ENCODE assay signal across 24 cellular contexts in the genomic region with DNA sequence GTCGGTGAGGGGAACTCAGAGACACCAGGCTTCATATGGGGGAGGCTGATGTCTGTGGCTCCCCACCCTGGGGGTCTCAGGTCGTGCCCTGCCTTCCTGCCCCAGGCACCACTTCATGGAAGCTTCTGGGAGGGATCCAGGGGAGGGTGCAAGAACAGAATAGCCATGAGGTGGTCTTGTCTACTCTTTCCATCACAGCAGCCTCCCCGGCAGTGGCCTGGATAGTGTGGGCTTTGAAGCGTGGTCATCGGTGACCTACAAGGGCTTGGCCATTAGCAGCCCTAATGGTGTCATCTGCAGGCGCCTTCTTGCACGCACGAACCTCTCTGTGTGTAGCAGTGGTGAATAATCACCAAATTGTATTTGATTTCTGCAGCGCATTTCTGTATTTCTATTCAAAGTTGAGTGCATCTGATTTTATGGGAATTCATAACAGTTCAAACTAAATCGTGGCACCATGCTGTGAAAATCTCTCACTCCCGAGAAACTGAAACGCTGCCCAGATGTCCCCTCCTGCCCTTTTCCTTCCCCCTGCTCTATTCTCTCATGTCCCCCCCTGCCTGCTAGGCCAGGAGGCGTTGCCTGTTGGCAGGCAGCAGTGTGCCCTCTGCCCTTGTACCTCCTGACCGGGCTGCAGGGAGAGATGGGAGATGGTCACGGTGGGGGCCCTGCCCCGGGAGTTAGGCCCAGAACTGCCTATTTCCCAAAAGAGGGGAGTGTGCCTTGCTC. TPM values are rescaled to one million over a fixed set of nuclear protein-coding genes. Genes with fewer than 3 reads are reported as not detected.
DNase-seq lines count a peak whose midpoint lies in the region; ATAC-seq and TF ChIP-seq lines count a peak whose summit lies in the region.
"Had no signal": no experiment of that assay in that cellular context is flagged by ENCODE, and none has a peak within 500 bp of the region (broad histone marks: within the 10 kb centered on the region; RNA-seq: fewer than 3 reads in every experiment).

No MANE protein-coding gene starts in this region.

- no peak for TF ChIP-seq EP300 in neural cell (conservative IDR thresholded peaks at IDR 0.05; ENCODE audit: poor library complexity, severe bottlenecking)

- H3K36me3 ChIP-seq in neural cell (ENCODE audit: insufficient read depth, low read length): no peaks in the 10 kb centered on the region
- H3K36me3 ChIP-seq in testis (ENCODE audit: low read depth, missing control alignments): no peaks in the 10 kb centered on the region
- H3K36me3 ChIP-seq: BLaER1, esophagus muscularis mucosa, HAP-1, left ventricle myocardium inferior had no signal

- H2AFZ ChIP-seq in neural cell (ENCODE audit: low read depth, low read length): no peak overlapping the region

- H3K27ac ChIP-seq in neural cell (ENCODE audit: low read length) (peak overlapping the region; percentile 30), testis (no peak overlapping the region)
- H3K27ac ChIP-seq: BLaER1, esophagus muscularis mucosa, left ventricle myocardium inferior had no signal

- no peak overlapping the region for H3K9ac ChIP-seq in neural cell (ENCODE audit: low read length)
- H3K9ac ChIP-seq: BLaER1 had no signal

- H3K4me3 ChIP-seq in neural cell (ENCODE audit: low read length): no peak overlapping the region
- H3K4me3 ChIP-seq in testis: no peak overlapping the region
- H3K4me3 ChIP-seq: BLaER1, esophagus muscularis mucosa, HAP-1, left ventricle myocardium inferior had no signal

- DNase-seq in NCI-H748 (lab: John Stamatoyannopoulos, UW; ENCODE audit: unreplicated experiment) (peak; percentile 7), NCI-H748 treated with DMSO at 0.1 percent for 48 hours (lab: John Stamatoyannopoulos, UW) (no peak), brain pericyte (ENCODE audit: low read depth, low spot score) (peak; percentile 29), testis (peak; percentile 18)
- DNase-seq: activated CD4-positive, alpha-beta T cell treated with anti-CD3 and anti-CD28 coated beads, Interleukin-2, amount 10 ng/mL, durations not matched to agents 24 days and 14 days; activated gamma-delta T cell; amniotic stem cell; effector CD4-positive, alpha-beta T cell; GF-D8; IMR-90; left ventricle myocardium inferior; NCI-H187 treated with DMSO at 0.1 percent for 48 hours; NCI-H446; stimulated activated CD4-positive, alpha-beta T cell treated with anti-CD3 and anti-CD28 coated beads, Interleukin-2, amount 100 ng/mL, for 24 hours; stimulated activated naive CD8-positive, alpha-beta T cell treated with anti-CD3 and anti-CD28 coated beads, Interleukin-15, amount 100 ng/mL, for 72 hours; T-helper 1 cell had no signal

- H4K20me1 ChIP-seq in neural cell (ENCODE audit: insufficient read depth): no peaks in the 10 kb centered on the region
- H4K20me1 ChIP-seq: BLaER1 had no signal

- TF ChIP-seq CTCF in neural cell (IDR thresholded peaks at IDR 0.05; ENCODE audit: poor library complexity, severe bottlenecking): no peak
- no peak for TF ChIP-seq CTCF in testis (IDR thresholded peaks at IDR 0.05)

- ATAC-seq in GM19467 (IDR thresholded peaks at IDR 0.05; ENCODE audit: unreplicated experiment) (no peak), GM18873 (IDR thresholded peaks at IDR 0.05; ENCODE audit: low FRiP score, unreplicated experiment) (no peak), HG03108 (IDR thresholded peaks at IDR 0.05; ENCODE audit: unreplicated experiment) (no peak)
- ATAC-seq: stimulated activated naive CD8-positive, alpha-beta T cell treated with anti-CD3 and anti-CD28 coated beads, Interleukin-15, amount 100 ng/mL, for 72 hours had no signal

- no peaks in the 10 kb centered on the region for H3K9me3 ChIP-seq in neural cell (ENCODE audit: low read length)
- no peaks in the 10 kb centered on the region for H3K9me3 ChIP-seq in testis
- H3K9me3 ChIP-seq: BLaER1, esophagus muscularis mucosa, HAP-1, left ventricle myocardium inferior had no signal

- peaks cover 6% of the 10 kb centered on the region for H3K4me1 ChIP-seq in testis
- H3K4me1 ChIP-seq: HAP-1 had no signal

- no peak overlapping the region for H3K4me2 ChIP-seq in neural cell (ENCODE audit: low read length)
- H3K4me2 ChIP-seq: BLaER1 had no signal

- no peaks in the 10 kb centered on the region for H3K79me2 ChIP-seq in neural cell (replicated peaks; ENCODE audit: insufficient read depth, low read length)

- no peak for TF ChIP-seq POLR2A in testis (IDR thresholded peaks at IDR 0.05)

- intact Hi-C loops in testis (cut with DNase I; ENCODE audit: low total_unique reads): no loop called here

- no peaks in the 10 kb centered on the region for H3F3A ChIP-seq in neural cell (ENCODE audit: insufficient read depth, low read length, poor library complexity, severe bottlenecking)

- H3K9me2 ChIP-seq in neural cell (ENCODE audit: insufficient read depth, low read length): no peaks in the 10 kb centered on the region

- H3K27me3 ChIP-seq in neural cell (ENCODE audit: insufficient read depth, low read depth, low read length) (no peaks in the 10 kb centered on the region), testis (no peaks in the 10 kb centered on the region)
- H3K27me3 ChIP-seq: BLaER1, esophagus muscularis mucosa had no signal

- TF ChIP-seq RAD21 in neural cell (conservative IDR thresholded peaks at IDR 0.05): no peak

- WGBS in testis, 2 donors: 73 to 76% methylated on average over 16 of the region's 16 CpGs

TF ChIP-seq in neural cell, 6 proteins besides CTCF, POLR2A, EP300 and RAD21:
- TF ChIP-seq, protein P1, sequence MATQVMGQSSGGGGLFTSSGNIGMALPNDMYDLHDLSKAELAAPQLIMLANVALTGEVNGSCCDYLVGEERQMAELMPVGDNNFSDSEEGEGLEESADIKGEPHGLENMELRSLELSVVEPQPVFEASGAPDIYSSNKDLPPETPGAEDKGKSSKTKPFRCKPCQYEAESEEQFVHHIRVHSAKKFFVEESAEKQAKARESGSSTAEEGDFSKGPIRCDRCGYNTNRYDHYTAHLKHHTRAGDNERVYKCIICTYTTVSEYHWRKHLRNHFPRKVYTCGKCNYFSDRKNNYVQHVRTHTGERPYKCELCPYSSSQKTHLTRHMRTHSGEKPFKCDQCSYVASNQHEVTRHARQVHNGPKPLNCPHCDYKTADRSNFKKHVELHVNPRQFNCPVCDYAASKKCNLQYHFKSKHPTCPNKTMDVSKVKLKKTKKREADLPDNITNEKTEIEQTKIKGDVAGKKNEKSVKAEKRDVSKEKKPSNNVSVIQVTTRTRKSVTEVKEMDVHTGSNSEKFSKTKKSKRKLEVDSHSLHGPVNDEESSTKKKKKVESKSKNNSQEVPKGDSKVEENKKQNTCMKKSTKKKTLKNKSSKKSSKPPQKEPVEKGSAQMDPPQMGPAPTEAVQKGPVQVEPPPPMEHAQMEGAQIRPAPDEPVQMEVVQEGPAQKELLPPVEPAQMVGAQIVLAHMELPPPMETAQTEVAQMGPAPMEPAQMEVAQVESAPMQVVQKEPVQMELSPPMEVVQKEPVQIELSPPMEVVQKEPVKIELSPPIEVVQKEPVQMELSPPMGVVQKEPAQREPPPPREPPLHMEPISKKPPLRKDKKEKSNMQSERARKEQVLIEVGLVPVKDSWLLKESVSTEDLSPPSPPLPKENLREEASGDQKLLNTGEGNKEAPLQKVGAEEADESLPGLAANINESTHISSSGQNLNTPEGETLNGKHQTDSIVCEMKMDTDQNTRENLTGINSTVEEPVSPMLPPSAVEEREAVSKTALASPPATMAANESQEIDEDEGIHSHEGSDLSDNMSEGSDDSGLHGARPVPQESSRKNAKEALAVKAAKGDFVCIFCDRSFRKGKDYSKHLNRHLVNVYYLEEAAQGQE (IDR thresholded peaks at IDR 0.05; ENCODE audit: borderline replicate concordance): no peak
- TF ChIP-seq POLR2AphosphoS5 (IDR thresholded peaks at IDR 0.05): peak; percentile 69

RNA-seq across cellular contexts. Expression of a gene that starts 34.7 kb away (rescaled TPM):
- 6.6 and 8.7 TPM in 2 replicates for polyA plus RNA-seq in neural cell
- polyA minus RNA-seq in neural cell: 5.1 and 7.1 TPM in 2 replicates
- 100 to 1,000 TPM in 1 of 2 donors, 10 to 100 TPM in 1; 81.7 to 125 TPM for total RNA-seq in testis
- polyA plus RNA-seq in testis (ENCODE audit: insufficient read depth, low read depth, low replicate concordance): 29.8 TPM
- total RNA-seq: glomerular endothelial cell had no signal
